8 cellular contexts compared by ENCODE assay signal in the genomic region with DNA sequence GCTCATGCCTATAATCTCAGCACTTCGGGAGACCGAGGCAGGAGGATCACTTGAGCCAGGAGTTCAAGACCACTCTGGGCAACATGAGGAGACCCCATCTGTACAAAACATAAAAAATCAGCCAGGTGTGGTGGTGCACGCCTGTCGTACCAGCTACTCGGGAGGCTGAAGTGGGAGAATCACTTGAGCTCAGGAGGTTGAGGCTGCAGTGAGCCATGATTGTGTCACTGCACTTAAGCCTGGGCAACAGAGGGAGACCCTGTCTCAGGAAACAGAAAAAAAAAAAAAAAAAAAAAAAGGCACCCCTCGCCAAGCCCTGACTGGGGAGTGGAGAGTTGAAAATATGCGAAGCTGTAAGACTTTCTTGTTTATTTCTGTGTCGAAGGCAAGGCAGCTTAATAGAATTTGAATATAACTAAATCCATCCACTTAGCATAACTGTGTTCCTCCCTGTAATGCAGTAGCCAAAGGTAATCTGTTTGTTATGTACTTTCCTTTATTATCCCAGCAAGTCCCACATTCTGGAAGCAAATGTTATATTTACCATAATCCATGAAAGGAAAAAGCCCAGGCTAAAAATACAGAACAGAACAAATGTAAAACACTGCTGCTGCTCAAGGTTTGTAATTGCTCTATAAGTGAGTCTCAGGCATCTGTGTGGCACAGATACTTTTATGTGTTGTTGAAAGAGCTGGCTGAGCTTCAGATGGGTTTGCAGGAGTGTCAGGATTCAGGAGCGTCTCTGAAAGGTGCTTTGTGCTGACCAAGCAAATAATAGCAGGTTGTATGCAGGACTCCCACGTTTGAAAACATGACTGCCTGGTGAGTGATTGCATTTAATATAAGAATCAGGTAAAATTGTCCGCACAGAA.
DNase-seq lines count a peak whose midpoint lies in the region; ATAC-seq, FAIRE-seq and TF ChIP-seq lines count a peak whose summit lies in the region.

No MANE protein-coding gene starts in this region.

- intact Hi-C loops in IMR-90 (cut with micrococcal nuclease): no loop called here
- intact Hi-C loops in right cardiac atrium (cut with DNase I): no loop called here

- no peak overlapping the region for H2BK15ac ChIP-seq in IMR-90 (ENCODE audit: low read depth, low read length)

- FAIRE-seq in RCC 7860 (lab: Jason Lieb, UNC): no peak

- H3K9ac ChIP-seq in IMR-90 (ENCODE audit: low read depth, low read length): no peak overlapping the region

- H3K4me1 ChIP-seq in IMR-90 (ENCODE audit: control insufficient read depth, insufficient read depth, low read length) (no peaks in the 10 kb centered on the region), right cardiac atrium (ENCODE audit: control insufficient read depth, insufficient read depth, low read length) (peaks cover 15% of the 10 kb centered on the region)

- no peak overlapping the region for H2BK20ac ChIP-seq in IMR-90 (ENCODE audit: low read depth, low read length)

- no peak overlapping the region for H3K23ac ChIP-seq in IMR-90 (ENCODE audit: low read depth, low read length)

- no peak overlapping the region for H4K8ac ChIP-seq in IMR-90 (ENCODE audit: low read depth in 2 of 2, low read length in 2 of 2)

- no peaks in the 10 kb centered on the region for H4K20me1 ChIP-seq in IMR-90 (ENCODE audit: insufficient read depth, low read length)

- TF ChIP-seq POLR2A in IMR-90 (IDR thresholded peaks at IDR 0.05; ENCODE audit: low read depth, low read length): no peak

- dilution Hi-C loops in IMR-90 (cut with HindIII; ENCODE audit: low sequenced_read_pairs, unreplicated experiment): no loop called here

- H3K4me3 ChIP-seq in IMR-90 (ENCODE audit: insufficient read depth, low read depth, low read length) (no peak overlapping the region), right cardiac atrium (ENCODE audit: low read length) (no peak overlapping the region)

- no peak overlapping the region for H3K4ac ChIP-seq in IMR-90 (ENCODE audit: low read depth, low read length)

- peak; percentile 3 for ATAC-seq in GM18499 (IDR thresholded peaks at IDR 0.05; ENCODE audit: insufficient read depth, unreplicated experiment)
- peak; percentile 19 for ATAC-seq in GM21737 (IDR thresholded peaks at IDR 0.05; ENCODE audit: unreplicated experiment)
- ATAC-seq in IMR-90 (ENCODE audit: low read depth): no peak
- peak in 1 of 2 donors; percentile 7 for ATAC-seq in right cardiac atrium

- BruUV-seq in IMR-90 (replicated peaks; lab: Mats Ljungman, UMichigan): no TSS peak

- TF ChIP-seq RAD21 in IMR-90 (IDR thresholded peaks at IDR 0.05; ENCODE audit: low read length): no peak

- no peak for DNase-seq in IMR-90
- DNase-seq in right cardiac atrium: no peak
- DNase-seq in NCI-H2227 (lab: John Stamatoyannopoulos, UW; ENCODE audit: unreplicated experiment): no peak
- no peak for DNase-seq in glomerular visceral epithelial cell (ENCODE audit: extremely low spot score)
- no peak for DNase-seq in RCC 7860 (ENCODE audit: low spot score)
- no peak for DNase-seq in cerebellum (ENCODE audit: low spot score)

- no CpG with 5 or more reads among the region's 11 CpGs for WGBS in IMR-90 (ENCODE audit: extremely low coverage in 2 of 2, insufficient read length in 1 of 2), 2 experiments
- WGBS in right cardiac atrium: 71% methylated on average over 11 of the region's 11 CpGs

- H2AK9ac ChIP-seq in IMR-90 (replicated peaks; ENCODE audit: low read depth, low read length, poor library complexity): no peak overlapping the region

- no peak overlapping the region for H4K91ac ChIP-seq in IMR-90 (ENCODE audit: insufficient read depth, low read depth, low read length)

- H3K14ac ChIP-seq in IMR-90 (replicated peaks; ENCODE audit: low read depth, low read length): no peak overlapping the region

- H3K56ac ChIP-seq in IMR-90 (ENCODE audit: extremely low read depth, insufficient read depth, low read length): no peak overlapping the region

- H3K27ac ChIP-seq in IMR-90 (ENCODE audit: insufficient read depth, low read length): no peak overlapping the region
- peak overlapping the region; percentile 8 for H3K27ac ChIP-seq in right cardiac atrium (ENCODE audit: low read length)

- H2BK5ac ChIP-seq in IMR-90 (ENCODE audit: low read depth, low read length, poor library complexity, severe bottlenecking): no peak overlapping the region

- H3K27me3 ChIP-seq in IMR-90 (ENCODE audit: control insufficient read depth, insufficient read depth, low read length): no peaks in the 10 kb centered on the region
- H3K27me3 ChIP-seq in right cardiac atrium (ENCODE audit: control insufficient read depth, insufficient read depth): no peaks in the 10 kb centered on the region

- CTCF ChIA-PET in IMR-90 (lab: Yijun Ruan, JAX): no interaction called here

- no peaks in the 10 kb centered on the region for H3K9me1 ChIP-seq in IMR-90 (ENCODE audit: insufficient read depth, low read length)

- in situ Hi-C loops in IMR-90 (cut with MboI; ENCODE audit: low sequenced_read_pairs): no loop called here

- no peak overlapping the region for H4K5ac ChIP-seq in IMR-90 (ENCODE audit: low read depth, low read length)

- no peak overlapping the region for H3K4me2 ChIP-seq in IMR-90 (ENCODE audit: low read depth, low read length)

- TF ChIP-seq CTCF in IMR-90 (conservative IDR thresholded peaks at IDR 0.05; ENCODE audit: low read depth, low read length): no peak

- H2AFZ ChIP-seq in IMR-90 (replicated peaks; ENCODE audit: low read length, poor library complexity): no peak overlapping the region

- no peaks in the 10 kb centered on the region for H3K79me1 ChIP-seq in IMR-90 (ENCODE audit: low read depth in 1 of 2, low read length in 2 of 2)

- no peaks in the 10 kb centered on the region for H3K36me3 ChIP-seq in IMR-90 (ENCODE audit: control insufficient read depth, insufficient read depth, low read length)

- no peak overlapping the region for H2AK5ac ChIP-seq in IMR-90 (ENCODE audit: low read depth, low read length)

- no peak overlapping the region for H2BK120ac ChIP-seq in IMR-90 (ENCODE audit: low read depth, low read length)

- POLR2A ChIA-PET in IMR-90 (lab: Charles Lee; ENCODE audit: unreplicated experiment): no interaction called here

- H3K18ac ChIP-seq in IMR-90 (ENCODE audit: low read depth, low read length): no peak overlapping the region

- H3K9me3 ChIP-seq in IMR-90 (ENCODE audit: control insufficient read depth, insufficient read depth, low read length): no peaks in the 10 kb centered on the region
- H3K9me3 ChIP-seq in right cardiac atrium (ENCODE audit: control insufficient read depth, low read length): no peaks in the 10 kb centered on the region

TF ChIP-seq in IMR-90, 13 proteins besides CTCF, POLR2A, EP300 and RAD21:
- no peak for TF ChIP-seq MAZ (IDR thresholded peaks at IDR 0.05; ENCODE audit: borderline replicate concordance, low read depth, low read length)
- TF ChIP-seq MAFK (IDR thresholded peaks at IDR 0.05; ENCODE audit: low read depth, low read length): peak; percentile 91
- no peak for TF ChIP-seq FOS (IDR thresholded peaks at IDR 0.05; ENCODE audit: low read depth, low read length)
- no peak for TF ChIP-seq BHLHE40 (IDR thresholded peaks at IDR 0.05; ENCODE audit: low read depth, low read length)
- TF ChIP-seq RCOR1 (IDR thresholded peaks at IDR 0.05; ENCODE audit: insufficient replicate concordance, low read length): no peak
- TF ChIP-seq CEBPB (IDR thresholded peaks at IDR 0.05; ENCODE audit: low read depth, low read length): no peak
- no peak for TF ChIP-seq MXI1 (IDR thresholded peaks at IDR 0.05; ENCODE audit: borderline replicate concordance, low read depth, low read length)
